In the genomic region with DNA sequence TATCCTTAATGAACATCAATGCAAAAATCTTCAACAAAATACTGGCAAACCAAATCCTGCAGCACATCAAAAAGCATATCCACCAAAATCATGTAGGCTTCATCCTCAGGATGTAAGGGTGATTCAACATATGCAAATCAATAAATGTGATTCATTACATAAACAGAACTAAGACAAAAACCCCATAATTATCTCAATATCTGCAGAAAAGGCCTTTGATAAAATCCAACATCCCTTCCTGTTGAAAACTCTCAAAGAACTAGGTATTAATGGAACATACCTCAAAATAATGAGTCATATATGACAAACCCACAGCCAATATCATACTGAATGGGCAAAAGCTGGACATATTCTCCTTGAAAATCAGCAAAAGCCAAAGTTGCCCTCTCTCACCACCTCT, we compare ENCODE assay signal across 24 cellular contexts. TPM values are rescaled to one million over a fixed set of nuclear protein-coding genes. Genes with fewer than 3 reads are reported as not detected.
"Had no signal": no experiment of that assay in that cellular context is flagged by ENCODE, and none has a peak within 500 bp of the region (broad histone marks: within the 10 kb centered on the region; RNA-seq: fewer than 3 reads in every experiment).

No MANE protein-coding gene starts in this region.

- DNase-seq: activated CD4-positive, alpha-beta T cell treated with anti-CD3 and anti-CD28 coated beads for 4 hours; activated CD4-positive, alpha-beta T cell treated with anti-CD3 and anti-CD28 coated beads, Interleukin-2, amount 50 U/mL, for 4 hours; activated CD8-positive, alpha-beta memory T cell treated with anti-CD3 and anti-CD28 coated beads for 24 hours; activated effector memory CD4-positive, alpha-beta T cell treated with Interleukin-2 at 50 U/mL for 16 hours; activated naive CD4-positive, alpha-beta T cell treated with Interleukin-2 at 50 U/mL for 16 hours; anterior cingulate cortex; caudate nucleus; cortex of kidney; left lung; lower lobe of right lung; mesendoderm; natural killer cell; stimulated activated CD4-positive, alpha-beta T cell treated with anti-CD3 and anti-CD28 coated beads, Interleukin-1b, Interleukin-23, amount 100 ng/mL, for 48 hours; stimulated activated CD4-positive, alpha-beta T cell treated with anti-CD3 and anti-CD28 coated beads, Interleukin-4, amount 100 ng/mL, for 4 hours; stimulated activated CD8-positive, alpha-beta memory T cell treated with anti-CD3 and anti-CD28 coated beads, Interleukin-4, amount 100 ng/mL, for 48 hours; stimulated activated naive CD4-positive, alpha-beta T cell had no signal

- FAIRE-seq: frontal cortex had no signal

- H3K27ac Mint-ChIP-seq: activated naive CD8-positive, alpha-beta T cell; brain; natural killer cell; neural progenitor cell had no signal

- H3K36me3 Mint-ChIP-seq: activated naive CD8-positive, alpha-beta T cell; brain; natural killer cell; neural progenitor cell had no signal

- H3K27me3 Mint-ChIP-seq: activated naive CD8-positive, alpha-beta T cell; brain had no signal

- H3K4me2 ChIP-seq: neural progenitor cell, smooth muscle cell had no signal

- H3K36me3 ChIP-seq: esophagus muscularis mucosa, left lung, lower lobe of right lung, neural progenitor cell, right atrium auricular region, tibial nerve had no signal

- H3K27me3 ChIP-seq: esophagus muscularis mucosa, left lung, neural progenitor cell, right atrium auricular region, tibial nerve had no signal

- H2AFZ ChIP-seq: neural progenitor cell had no signal

- H3K4me3 ChIP-seq: esophagus muscularis mucosa, left lung, lower lobe of right lung, neural progenitor cell, right atrium auricular region, smooth muscle cell, tibial nerve had no signal

- ATAC-seq: left lung, lower lobe of right lung, natural killer cell had no signal

- H3K4me1 Mint-ChIP-seq: brain, natural killer cell, neural progenitor cell had no signal

- H3K9ac ChIP-seq: neural progenitor cell had no signal

- H3K27ac ChIP-seq: esophagus muscularis mucosa, left lung, lower lobe of right lung, neural progenitor cell, right atrium auricular region, tibial nerve had no signal

- H3K4me3 Mint-ChIP-seq: activated naive CD8-positive, alpha-beta T cell; brain; natural killer cell; neural progenitor cell had no signal

- H3K4me1 ChIP-seq: esophagus muscularis mucosa, left lung, lower lobe of right lung, neural progenitor cell, right atrium auricular region, tibial nerve had no signal

- H3K9me3 ChIP-seq: lower lobe of right lung had no signal

RNA-seq across cellular contexts. Expression of gene DEPDC1, which starts 54.6 kb away (rescaled TPM):
- total RNA-seq: natural killer cell, tibial nerve had no signal
